11 cellular contexts compared by ENCODE assay signal in genomic region chr1:203996126-203996525, GRCh38.
DNase-seq lines count a peak whose midpoint lies in the region; ATAC-seq and TF ChIP-seq lines count a peak whose summit lies in the region.
"Had no signal": no experiment of that assay in that cellular context is flagged by ENCODE, and none has a peak within 500 bp of the region (broad histone marks: within the 10 kb centered on the region; RNA-seq: fewer than 3 reads in every experiment).

No MANE protein-coding gene starts in this region.

- H3K4me3 ChIP-seq in thyroid gland (replicated peaks in 1 of 3) (no peak overlapping the region), stomach (no peak overlapping the region)
- H3K4me3 ChIP-seq: GM12878 had no signal

- WGBS in thyroid gland, 2 donors, result 39 to 50% methylated on average over 4 of the region's 4 CpGs
- 11 to 32% (median 23%) methylated on average over 4 of the region's 4 CpGs for WGBS in stomach, 5 donors

- no peak for TF ChIP-seq EP300 in stomach (IDR thresholded peaks at IDR 0.05)

- H3K4me1 ChIP-seq in thyroid gland, result no peaks in the 10 kb centered on the region
- peaks cover 0 to 5% (median 0%) of the 10 kb centered on the region in 4 donors for H3K4me1 ChIP-seq in stomach

- DNase-seq in SIG-M5 treated with dmso at 0.1 percent for 504 hours (lab: John Stamatoyannopoulos, UW; ENCODE audit: unreplicated experiment) (peak; percentile 24), SIG-M5 (lab: John Stamatoyannopoulos, UW) (no peak), NCI-H748 treated with DMSO at 0.1 percent for 48 hours (lab: John Stamatoyannopoulos, UW) (peak; percentile 46), hypothalamus (lab: John Stamatoyannopoulos, UW) (peak in 37 of 51 donors; percentile 4 to 79 (median 28)), thyroid gland (peak; percentile 7 to 21), stomach (no peak)
- no peak for DNase-seq in stimulated activated naive CD8-positive, alpha-beta T cell treated with anti-CD3 and anti-CD28 coated beads, Interleukin-15, amount 100 ng/mL, for 72 hours
- DNase-seq in activated CD4-positive, alpha-beta T cell treated with anti-CD3 and anti-CD28 coated beads for 48 hours, result no peak
- DNase-seq: activated gamma-delta T cell treated with Interleukin-2 at 50 U/mL for 16 hours had no signal

- H3K9me3 Mint-ChIP-seq in stimulated activated naive CD8-positive, alpha-beta T cell treated with anti-CD3 and anti-CD28 coated beads, Interleukin-15, amount 100 ng/mL, for 72 hours, result peaks cover 9 to 11% of the 10 kb centered on the region in 2 donors

- H3K27me3 ChIP-seq in thyroid gland (no peaks in the 10 kb centered on the region), stomach (peaks cover 0 to 16% (median 0%) of the 10 kb centered on the region in 3 donors)

- H3K27ac ChIP-seq in thyroid gland (no peak overlapping the region), stomach (no peak overlapping the region)
- H3K27ac ChIP-seq: epithelial cell of prostate had no signal

- no peak overlapping the region for H3K4me3 Mint-ChIP-seq in stimulated activated naive CD8-positive, alpha-beta T cell treated with anti-CD3 and anti-CD28 coated beads, Interleukin-15, amount 100 ng/mL, for 72 hours

- intact Hi-C loops in thyroid gland (cut with DNase I) (no loop called here), stomach (cut with DNase I; ENCODE audit: low total_unique reads) (no loop called here)

- TF ChIP-seq CTCF in thyroid gland (IDR thresholded peaks at IDR 0.05) (no peak), stomach (IDR thresholded peaks at IDR 0.05) (no peak)

- peaks cover 21% of the 10 kb centered on the region for H3K27me3 Mint-ChIP-seq in stimulated activated naive CD8-positive, alpha-beta T cell treated with anti-CD3 and anti-CD28 coated beads, Interleukin-15, amount 100 ng/mL, for 72 hours

- TF ChIP-seq POLR2A in thyroid gland (IDR thresholded peaks at IDR 0.05) (no peak), stomach (IDR thresholded peaks at IDR 0.05) (no peak)

- no peak for ATAC-seq in stimulated activated naive CD8-positive, alpha-beta T cell treated with anti-CD3 and anti-CD28 coated beads, Interleukin-15, amount 100 ng/mL, for 72 hours
- ATAC-seq: GM12878 had no signal

- H3K36me3 ChIP-seq in thyroid gland (no peaks in the 10 kb centered on the region), stomach (no peaks in the 10 kb centered on the region)

- no peaks in the 10 kb centered on the region for H3K9me3 ChIP-seq in thyroid gland
- peaks cover 0 to 6% (median 3%) of the 10 kb centered on the region in 4 donors for H3K9me3 ChIP-seq in stomach

- H3K4me1 Mint-ChIP-seq in stimulated activated naive CD8-positive, alpha-beta T cell treated with anti-CD3 and anti-CD28 coated beads, Interleukin-15, amount 100 ng/mL, for 72 hours, result peaks cover 7% of the 10 kb centered on the region

- H3K27ac Mint-ChIP-seq in stimulated activated naive CD8-positive, alpha-beta T cell treated with anti-CD3 and anti-CD28 coated beads, Interleukin-15, amount 100 ng/mL, for 72 hours, result no peak overlapping the region

Comparison
In these comparisons a context has a peak if more than half of its experiments do, and no peak if none do; other contexts are left out.
1. DNase-seq: peak in SIG-M5 treated with dmso at 0.1 percent for 504 hours (single experiment), NCI-H748 treated with DMSO at 0.1 percent for 48 hours (single experiment), hypothalamus (37 of 51) and thyroid gland (2 of 2); none in SIG-M5 (single experiment), stomach (single experiment), stimulated activated naive CD8-positive, alpha-beta T cell treated with anti-CD3 and anti-CD28 coated beads, Interleukin-15, amount 100 ng/mL, for 72 hours (0 of 2) and activated CD4-positive, alpha-beta T cell treated with anti-CD3 and anti-CD28 coated beads for 48 hours (single experiment).